22 cellular contexts compared by ENCODE assay signal in the genomic region with DNA sequence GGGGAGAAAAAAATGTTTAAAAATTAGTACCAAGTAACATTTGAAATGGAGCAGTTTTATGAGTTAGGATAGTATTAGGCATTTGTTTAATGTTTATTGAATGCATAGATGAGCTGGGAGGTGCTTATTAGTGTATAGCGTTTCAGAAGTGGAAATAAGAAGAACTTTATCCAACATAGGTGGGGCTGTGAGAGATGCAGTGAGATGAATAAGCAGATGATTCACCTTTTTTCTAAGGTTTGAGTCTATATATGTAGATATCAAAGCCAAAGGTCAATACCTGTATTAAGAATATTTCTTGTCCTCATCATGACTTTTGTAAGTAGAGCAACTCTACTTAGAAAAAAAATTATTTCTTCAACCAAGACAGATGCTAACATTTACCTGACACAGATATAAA. TPM values are rescaled to one million over a fixed set of nuclear protein-coding genes. Genes with fewer than 3 reads are reported as not detected.
DNase-seq lines count a peak whose midpoint lies in the region; ATAC-seq and TF ChIP-seq lines count a peak whose summit lies in the region.
"Had no signal": no experiment of that assay in that cellular context is flagged by ENCODE, and none has a peak within 500 bp of the region (broad histone marks: within the 10 kb centered on the region; RNA-seq: fewer than 3 reads in every experiment).

No MANE protein-coding gene starts in this region.

- H3K4me1 Mint-ChIP-seq in T-helper 17 cell (no peaks in the 10 kb centered on the region), endothelial cell (ENCODE audit: unreplicated experiment) (no peaks in the 10 kb centered on the region)
- H3K4me1 Mint-ChIP-seq: activated B cell treated with CpG ODN at 0.5 μM for 24 hours, GM23338 had no signal

- H3K27me3 Mint-ChIP-seq in T-helper 17 cell (no peaks in the 10 kb centered on the region), endothelial cell (ENCODE audit: unreplicated experiment) (no peaks in the 10 kb centered on the region)
- H3K27me3 Mint-ChIP-seq: activated B cell treated with CpG ODN at 0.5 μM for 24 hours; activated CD8-positive, alpha-beta T cell treated with anti-CD3 and anti-CD28 coated beads for 36 hours; CD4-positive, alpha-beta T cell had no signal

- peak overlapping the region; percentile 8; the same call in 1 of the 2 replicates for H3K4me3 ChIP-seq in ACC112 (ENCODE audit: low read depth, low read length)
- H3K4me3 ChIP-seq: esophagus squamous epithelium, GM23338 had no signal

- peak overlapping the region; percentile 4 for H3K27ac Mint-ChIP-seq in T-helper 17 cell
- no peak overlapping the region for H3K27ac Mint-ChIP-seq in endothelial cell (ENCODE audit: unreplicated experiment)
- H3K27ac Mint-ChIP-seq: activated B cell treated with CpG ODN at 0.5 μM for 24 hours; activated CD8-positive, alpha-beta T cell treated with anti-CD3 and anti-CD28 coated beads for 36 hours; activated T-helper 1 cell treated with anti-CD3 and anti-CD28 coated beads, Interleukin-12 subunit alpha, Interleukin-12 subunit beta, Interleukin-2, Interleukin-4 antibody, amounts not matched to agents 30 ng/mL and 10 ng/mL and 1 ng/mL, durations not matched to agents 14 hours and 24 hours and 36 hours; GM23338; T-helper 2 cell treated with Interferon-gamma antibody and Interleukin-4, amounts not matched to agents 5 μg/mL and 100 μg/mL, for 36 hours had no signal

- peak overlapping the region; percentile 79 for H3K27ac ChIP-seq in ACC112 (ENCODE audit: low read depth, low read length)
- H3K27ac ChIP-seq: esophagus squamous epithelium had no signal

- H3K27me3 ChIP-seq in ACC112 (ENCODE audit: insufficient read depth, low read length): no peaks in the 10 kb centered on the region
- H3K27me3 ChIP-seq: esophagus squamous epithelium had no signal

- peaks cover 14% of the 10 kb centered on the region; the same call in 1 of the 2 replicates for H3K36me3 ChIP-seq in ACC112 (ENCODE audit: insufficient read depth, low read length)

- ATAC-seq in T-helper 17 cell: no peak
- no peak for ATAC-seq in HG02885 (IDR thresholded peaks at IDR 0.05; ENCODE audit: poor library complexity, unreplicated experiment)
- ATAC-seq: activated CD8-positive, alpha-beta T cell treated with anti-CD3 and anti-CD28 coated beads for 36 hours; GM23338; left lobe of liver had no signal

- no peaks in the 10 kb centered on the region for H3K79me2 ChIP-seq in ACC112 (ENCODE audit: control insufficient read depth, insufficient read depth, low read length, unreplicated experiment)

- peak; percentile 27 for DNase-seq in HPDE6-E6E7 (ENCODE audit: extremely low spot score)
- no peak for DNase-seq in T-helper 17 cell
- DNase-seq in kidney tubule cell (ENCODE audit: low spot score): peak; percentile 17
- no peak for DNase-seq in endothelial cell (ENCODE audit: low spot score)
- DNase-seq in effector CD4-positive, alpha-beta T cell: no peak
- no peak for DNase-seq in activated CD8-positive, alpha-beta memory T cell treated with anti-CD3 and anti-CD28 coated beads for 24 hours
- DNase-seq: activated B cell treated with CpG ODN at 0.5 μM for 24 hours; activated CD8-positive, alpha-beta T cell treated with anti-CD3 and anti-CD28 coated beads for 36 hours; caudate nucleus; CD4-positive, alpha-beta T cell; esophagus squamous epithelium; Kasumi-1; NCI-H1092 treated with DMSO at 0.1 percent for 48 hours; NCI-H2081; SIG-M5 had no signal

- H3K9me3 ChIP-seq in T-helper 17 cell (ENCODE audit: control insufficient read depth, low read length, poor library complexity, severe bottlenecking): no peaks in the 10 kb centered on the region
- H3K9me3 ChIP-seq: esophagus squamous epithelium had no signal

- peaks cover 19% of the 10 kb centered on the region for H3K4me1 ChIP-seq in ACC112 (ENCODE audit: control insufficient read depth, insufficient read depth, low read length, unreplicated experiment)
- H3K4me1 ChIP-seq: esophagus squamous epithelium had no signal

- H3K4me3 Mint-ChIP-seq in T-helper 17 cell: no peak overlapping the region
- H3K4me3 Mint-ChIP-seq in endothelial cell (ENCODE audit: unreplicated experiment): no peak overlapping the region
- H3K4me3 Mint-ChIP-seq: activated B cell treated with CpG ODN at 0.5 μM for 24 hours; activated CD8-positive, alpha-beta T cell treated with anti-CD3 and anti-CD28 coated beads for 36 hours; activated T-helper 1 cell treated with anti-CD3 and anti-CD28 coated beads, Interleukin-12 subunit alpha, Interleukin-12 subunit beta, Interleukin-2, Interleukin-4 antibody, amounts not matched to agents 30 ng/mL and 10 ng/mL and 1 ng/mL, durations not matched to agents 14 hours and 24 hours and 36 hours; CD4-positive, alpha-beta T cell; GM23338; T-helper 2 cell treated with Interferon-gamma antibody and Interleukin-4, amounts not matched to agents 5 μg/mL and 100 μg/mL, for 36 hours had no signal

- H3K9me3 Mint-ChIP-seq in endothelial cell (ENCODE audit: unreplicated experiment): no peaks in the 10 kb centered on the region
- H3K9me3 Mint-ChIP-seq: activated B cell treated with CpG ODN at 0.5 μM for 24 hours; activated CD8-positive, alpha-beta T cell treated with anti-CD3 and anti-CD28 coated beads for 36 hours; activated T-helper 1 cell treated with anti-CD3 and anti-CD28 coated beads, Interleukin-12 subunit alpha, Interleukin-12 subunit beta, Interleukin-2, Interleukin-4 antibody, amounts not matched to agents 30 ng/mL and 10 ng/mL and 1 ng/mL, durations not matched to agents 14 hours and 24 hours and 36 hours; CD4-positive, alpha-beta T cell; GM23338; T-helper 2 cell treated with Interferon-gamma antibody and Interleukin-4, amounts not matched to agents 5 μg/mL and 100 μg/mL, for 36 hours had no signal

- H2AFZ ChIP-seq in ACC112 (ENCODE audit: low read length, unreplicated experiment): no peak overlapping the region
- H2AFZ ChIP-seq: GM23338 had no signal

- peaks cover 5% of the 10 kb centered on the region for H3K36me3 Mint-ChIP-seq in T-helper 17 cell (ENCODE audit: low read depth)
- H3K36me3 Mint-ChIP-seq in endothelial cell (ENCODE audit: low read depth, unreplicated experiment): peaks cover 4% of the 10 kb centered on the region

- TF ChIP-seq CTCF in endothelial cell (IDR thresholded peaks at IDR 0.05; ENCODE audit: unreplicated experiment): no peak

RNA-seq across cellular contexts. Expression of gene POU4F3, which starts 54.6 kb away (rescaled TPM):
- not detected for total RNA-seq in T-helper 17 cell
- 0.15 TPM for total RNA-seq in endothelial cell (ENCODE audit: unreplicated experiment)
- total RNA-seq: activated B cell treated with CpG ODN at 0.5 μM for 24 hours; activated CD8-positive, alpha-beta T cell treated with anti-CD3 and anti-CD28 coated beads for 36 hours; activated T-helper 1 cell treated with anti-CD3 and anti-CD28 coated beads, Interleukin-12 subunit alpha, Interleukin-12 subunit beta, Interleukin-2, Interleukin-4 antibody, amounts not matched to agents 30 ng/mL and 10 ng/mL and 1 ng/mL, durations not matched to agents 14 hours and 24 hours and 36 hours; esophagus squamous epithelium; left lobe of liver; NCI-H460 had no signal

Comparison
In these comparisons a context has a peak if more than half of its experiments do, and no peak if none do; other contexts are left out.
1. DNase-seq: peak in HPDE6-E6E7 (single experiment) and kidney tubule cell (single experiment); none in T-helper 17 cell (0 of 3), endothelial cell (single experiment), effector CD4-positive, alpha-beta T cell (single experiment) and activated CD8-positive, alpha-beta memory T cell treated with anti-CD3 and anti-CD28 coated beads for 24 hours (single experiment).